In the genomic region with DNA sequence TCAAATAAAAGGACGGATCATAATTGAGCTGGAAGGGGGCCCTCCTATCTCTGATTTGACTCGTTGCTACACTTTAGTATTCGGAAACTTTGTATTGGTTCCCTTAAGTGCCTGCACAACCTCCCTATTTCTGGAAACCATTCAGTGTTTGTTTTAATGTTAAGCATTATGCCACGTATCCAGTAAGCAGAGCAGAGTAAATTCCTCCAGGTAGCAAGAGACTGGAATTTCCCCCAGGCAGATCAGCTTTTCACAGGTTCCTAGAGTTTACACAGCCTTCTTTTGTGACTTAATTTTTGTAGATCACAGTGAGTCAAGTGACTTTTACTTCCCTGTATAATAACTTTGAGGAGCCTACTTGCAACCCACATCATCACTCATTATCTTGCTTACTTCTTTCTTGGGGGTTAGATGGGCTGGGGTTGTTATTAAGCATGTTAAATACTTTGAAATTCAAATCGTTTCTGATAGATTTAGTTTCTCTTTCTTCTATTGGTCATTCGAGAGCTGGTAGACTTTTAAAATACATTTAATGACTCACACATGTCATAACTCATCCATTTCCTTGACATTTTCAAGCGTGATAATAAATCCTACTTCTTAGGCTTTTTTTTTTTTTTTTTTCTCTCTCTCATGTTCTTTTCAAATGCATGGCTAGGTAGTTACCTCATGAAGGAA, we compare ENCODE assay signal across 13 cellular contexts.
A peak's percentile ranks its signal among the peaks of the same experiment; 100 is the strongest.
DNase-seq lines count a peak whose midpoint lies in the region; ATAC-seq, FAIRE-seq and TF ChIP-seq lines count a peak whose summit lies in the region.
"Had no signal": no experiment of that assay in that cellular context is flagged by ENCODE, and none has a peak within 500 bp of the region (broad histone marks: within the 10 kb centered on the region; RNA-seq: fewer than 3 reads in every experiment).

No MANE protein-coding gene starts in this region.

- intact Hi-C loops in left cardiac atrium (cut with DNase I), result loop anchor here in 1 of 2 donors (5.0 kb wide), 1 partner anchor 54 kb away; no protein-coding TSS in a partner anchor
- intact Hi-C loops in gastrocnemius medialis (cut with DNase I; ENCODE audit: low total_unique reads), result no loop called here

- no peaks in the 10 kb centered on the region for H3F3A ChIP-seq in SK-N-SH (replicated peaks; ENCODE audit: insufficient read depth)

- H3K9me2 ChIP-seq in SK-N-SH, result no peaks in the 10 kb centered on the region

- 32% methylated on average over 7 of the region's 7 CpGs for WGBS in SK-N-SH (ENCODE audit: low lambda C conversion rate)

- no peak for TF ChIP-seq CTCF in SK-N-SH (IDR thresholded peaks at IDR 0.05)
- no peak for TF ChIP-seq CTCF in gastrocnemius medialis (IDR thresholded peaks at IDR 0.05 in 4 of 5, conservative IDR thresholded peaks at IDR 0.05 in 1 of 5)
- TF ChIP-seq CTCF in glutamatergic neuron (IDR thresholded peaks at IDR 0.05; ENCODE audit: partially characterized antibody, unreplicated experiment), result no peak
- no peak for TF ChIP-seq CTCF in WERI-Rb-1 (IDR thresholded peaks at IDR 0.05; ENCODE audit: low read depth, low read length)

- H2AFZ ChIP-seq in SK-N-SH (ENCODE audit: low read depth), result peak overlapping the region; percentile 54

- H3K4me1 ChIP-seq in SK-N-SH (ENCODE audit: control insufficient read depth in 1 of 2, insufficient read depth in 2 of 2, low read depth in 1 of 2, low read length in 1 of 2) (peaks cover 0 to 7% of the 10 kb centered on the region in 2 experiments; a peak in 2 of 4 replicates), gastrocnemius medialis (peaks cover 68 to 83% of the 10 kb centered on the region in 2 donors)

- H3K9ac ChIP-seq in SK-N-SH, result no peak overlapping the region; the same call in 1 of the 2 replicates

- H3K79me2 ChIP-seq in SK-N-SH (ENCODE audit: insufficient read depth), result no peaks in the 10 kb centered on the region

- no peaks in the 10 kb centered on the region for H3K9me3 ChIP-seq in SK-N-SH
- no peaks in the 10 kb centered on the region for H3K9me3 ChIP-seq in gastrocnemius medialis
- H3K9me3 ChIP-seq in WERI-Rb-1 (ENCODE audit: severe bottlenecking), result no peaks in the 10 kb centered on the region
- H3K9me3 ChIP-seq: thoracic aorta had no signal

- no peak overlapping the region; a peak in 1 of 4 replicates for H3K4me3 ChIP-seq in SK-N-SH (ENCODE audit: low read depth in 2 of 2, low read length in 1 of 2)
- peak overlapping the region; percentile 3 to 37 (median 20) for H3K4me3 ChIP-seq in gastrocnemius medialis
- H3K4me3 ChIP-seq in WERI-Rb-1 (ENCODE audit: low read depth, low read length), result no peak overlapping the region
- H3K4me3 ChIP-seq: thoracic aorta had no signal

- H3K4me1 Mint-ChIP-seq in glutamatergic neuron (ENCODE audit: low read depth, unreplicated experiment), result peaks cover 30% of the 10 kb centered on the region

- H3K4me2 ChIP-seq in SK-N-SH, result peak overlapping the region; percentile 51; the same call in 1 of the 2 replicates

- DNase-seq in HEK293T (ENCODE audit: extremely low spot score), result no peak
- DNase-seq in SK-N-SH, result no peak
- no peak for DNase-seq in left cardiac atrium
- no peak for DNase-seq in gastrocnemius medialis
- no peak for DNase-seq in glutamatergic neuron
- DNase-seq in WERI-Rb-1, result no peak
- DNase-seq in frontal cortex (ENCODE audit: low spot score in 2 of 2), result no peak
- DNase-seq: activated CD4-positive, alpha-beta T cell treated with anti-CD3 and anti-CD28 coated beads, Interleukin-2, amount 50 U/mL, for 4 hours; effector memory CD8-positive, alpha-beta T cell; NCI-H2081 treated with DMSO at 0.1 percent for 48 hours; posterior cingulate gyrus had no signal

- no peak overlapping the region for H3K27ac Mint-ChIP-seq in glutamatergic neuron (ENCODE audit: unreplicated experiment)
- H3K27ac Mint-ChIP-seq: effector memory CD8-positive, alpha-beta T cell had no signal

- CTCF ChIA-PET in HEK293T (lab: Yijun Ruan, JAX), result no interaction called here
- CTCF ChIA-PET in SK-N-SH (lab: Yijun Ruan, JAX), result interaction anchor here (1.0 to 1.2 kb wide), 2 partner anchors 9 to 231 kb away, joined by 3 to 4 read pairs; no protein-coding TSS in a partner anchor

- 0 out of 4 replicates have a peak, but pooled peaks of 1 of the 2 experiments have one; percentile 14 for TF ChIP-seq EP300 in SK-N-SH (IDR thresholded peaks at IDR 0.05; ENCODE audit: borderline replicate concordance in 1 of 2, low read depth in 1 of 2, low read length in 1 of 2)

- POLR2A ChIA-PET in HEK293T (lab: Yijun Ruan, JAX) (no interaction called here), SK-N-SH (lab: Yijun Ruan, JAX) (no interaction called here)

- peak overlapping the region in 1 of 2 experiments; percentile 52; a peak in 3 of 4 replicates for H3K27ac ChIP-seq in SK-N-SH (ENCODE audit: low read depth in 2 of 2, low read length in 1 of 2)
- peak overlapping the region; percentile 64 to 97 (median 80) for H3K27ac ChIP-seq in gastrocnemius medialis
- no peak overlapping the region for H3K27ac ChIP-seq in WERI-Rb-1
- H3K27ac ChIP-seq: thoracic aorta had no signal

- H3K27me3 ChIP-seq in SK-N-SH (ENCODE audit: insufficient read depth), result no peaks in the 10 kb centered on the region
- no peaks in the 10 kb centered on the region for H3K27me3 ChIP-seq in gastrocnemius medialis
- H3K27me3 ChIP-seq in WERI-Rb-1 (ENCODE audit: insufficient read depth, low read depth, severe bottlenecking), result no peaks in the 10 kb centered on the region

- in situ Hi-C loops in gastrocnemius medialis (cut with MboI; ENCODE audit: low sequenced_read_pairs in 4 of 4), result no loop called here

- H3K9me3 Mint-ChIP-seq in glutamatergic neuron (ENCODE audit: unreplicated experiment), result no peaks in the 10 kb centered on the region
- H3K9me3 Mint-ChIP-seq: effector memory CD8-positive, alpha-beta T cell had no signal

- FAIRE-seq in frontal cortex (lab: Jason Lieb, UNC), result no peak

- TF ChIP-seq POLR2A in gastrocnemius medialis (IDR thresholded peaks at IDR 0.05), result no peak

- no peak for TF ChIP-seq RAD21 in SK-N-SH (IDR thresholded peaks at IDR 0.05; ENCODE audit: low read length)

- H3K36me3 ChIP-seq in SK-N-SH (replicated peaks in 1 of 2; ENCODE audit: control insufficient read depth in 1 of 2, insufficient read depth in 2 of 2, low read length in 1 of 2) (no peaks in the 10 kb centered on the region), gastrocnemius medialis (no peaks in the 10 kb centered on the region), WERI-Rb-1 (no peaks in the 10 kb centered on the region)
- H3K36me3 ChIP-seq: thoracic aorta had no signal

- ATAC-seq in left cardiac atrium (peak; percentile 34 to 46), gastrocnemius medialis (peak; percentile 12 to 13), GM21717 (IDR thresholded peaks at IDR 0.05; ENCODE audit: unreplicated experiment) (no peak)
- ATAC-seq: effector memory CD8-positive, alpha-beta T cell had no signal

- H3K4me3 Mint-ChIP-seq in glutamatergic neuron (ENCODE audit: unreplicated experiment), result no peak overlapping the region
- H3K4me3 Mint-ChIP-seq: effector memory CD8-positive, alpha-beta T cell had no signal

- no peaks in the 10 kb centered on the region for H3K27me3 Mint-ChIP-seq in glutamatergic neuron (ENCODE audit: unreplicated experiment)

- H3K36me3 Mint-ChIP-seq in glutamatergic neuron (ENCODE audit: unreplicated experiment), result no peaks in the 10 kb centered on the region

- H4K20me1 ChIP-seq in SK-N-SH (ENCODE audit: insufficient read depth), result no peaks in the 10 kb centered on the region

TF ChIP-seq in HEK293T, 16 proteins besides CTCF, POLR2A, EP300 and RAD21:
- TF ChIP-seq NFRKB (IDR thresholded peaks at IDR 0.05) (no peak), ZNF384 (IDR thresholded peaks at IDR 0.05) (peak; percentile 75)
- TF ChIP-seq, protein P1, sequence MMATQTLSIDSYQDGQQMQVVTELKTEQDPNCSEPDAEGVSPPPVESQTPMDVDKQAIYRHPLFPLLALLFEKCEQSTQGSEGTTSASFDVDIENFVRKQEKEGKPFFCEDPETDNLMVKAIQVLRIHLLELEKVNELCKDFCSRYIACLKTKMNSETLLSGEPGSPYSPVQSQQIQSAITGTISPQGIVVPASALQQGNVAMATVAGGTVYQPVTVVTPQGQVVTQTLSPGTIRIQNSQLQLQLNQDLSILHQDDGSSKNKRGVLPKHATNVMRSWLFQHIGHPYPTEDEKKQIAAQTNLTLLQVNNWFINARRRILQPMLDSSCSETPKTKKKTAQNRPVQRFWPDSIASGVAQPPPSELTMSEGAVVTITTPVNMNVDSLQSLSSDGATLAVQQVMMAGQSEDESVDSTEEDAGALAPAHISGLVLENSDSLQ (IDR thresholded peaks at IDR 0.05), result peak; percentile 80

TF ChIP-seq in SK-N-SH, 30 proteins besides CTCF, POLR2A, EP300 and RAD21:
- no peak for TF ChIP-seq SIN3A (IDR thresholded peaks at IDR 0.05; ENCODE audit: borderline replicate concordance, low read depth, low read length)
- no peak for TF ChIP-seq YY1 (IDR thresholded peaks at IDR 0.05; ENCODE audit: low read depth)
- no peak for TF ChIP-seq FOXJ3 (CRISPR knock-in tag; IDR thresholded peaks at IDR 0.05)
- TF ChIP-seq, protein P2, sequence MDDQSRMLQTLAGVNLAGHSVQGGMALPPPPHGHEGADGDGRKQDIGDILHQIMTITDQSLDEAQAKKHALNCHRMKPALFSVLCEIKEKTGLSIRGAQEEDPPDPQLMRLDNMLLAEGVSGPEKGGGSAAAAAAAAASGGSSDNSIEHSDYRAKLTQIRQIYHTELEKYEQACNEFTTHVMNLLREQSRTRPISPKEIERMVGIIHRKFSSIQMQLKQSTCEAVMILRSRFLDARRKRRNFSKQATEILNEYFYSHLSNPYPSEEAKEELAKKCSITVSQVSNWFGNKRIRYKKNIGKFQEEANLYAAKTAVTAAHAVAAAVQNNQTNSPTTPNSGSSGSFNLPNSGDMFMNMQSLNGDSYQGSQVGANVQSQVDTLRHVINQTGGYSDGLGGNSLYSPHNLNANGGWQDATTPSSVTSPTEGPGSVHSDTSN (IDR thresholded peaks at IDR 0.05), result peak; percentile 86
- TF ChIP-seq MEF2A (IDR thresholded peaks at IDR 0.05; ENCODE audit: borderline replicate concordance, low read depth), result no peak
- TF ChIP-seq CHD2 (IDR thresholded peaks at IDR 0.05; ENCODE audit: low read length, partially characterized antibody), result no peak
- peak; percentile 46; the same call in 1 of the 2 replicates for TF ChIP-seq JUND (IDR thresholded peaks at IDR 0.05)
- peak; percentile 38; the same call in 1 of the 2 replicates for TF ChIP-seq FOSL2 (IDR thresholded peaks at IDR 0.05; ENCODE audit: borderline replicate concordance, low read depth)

Comparison
In these comparisons a context has a peak if more than half of its experiments do, and no peak if none do; other contexts are left out.
1. H3K4me3 ChIP-seq: peak in gastrocnemius medialis (4 of 4); none in SK-N-SH (0 of 2) and WERI-Rb-1 (single experiment).